ENCODE assay signal across 10 cellular contexts in genomic region chr11:67713892-67714479, GRCh38. TPM values are rescaled to one million over a fixed set of nuclear protein-coding genes. Genes with fewer than 3 reads are reported as not detected.
A peak's percentile ranks its signal among the peaks of the same experiment; 100 is the strongest.
DNase-seq lines count a peak whose midpoint lies in the region; ATAC-seq and TF ChIP-seq lines count a peak whose summit lies in the region.
"Not testable (repeated sequence)": the region's sequence is repeated elsewhere in the genome, so short reads cannot be mapped to it uniquely, and the experiment has no call there.
"Had no signal": no experiment of that assay in that cellular context is flagged by ENCODE, and none has a peak within 500 bp of the region (broad histone marks: within the 10 kb centered on the region; RNA-seq: fewer than 3 reads in every experiment).

No MANE protein-coding gene starts in this region.

- not testable (repeated sequence) for H3K9me3 Mint-ChIP-seq in activated naive CD8-positive, alpha-beta T cell treated with anti-CD3 and anti-CD28 coated beads, Interleukin-2, amount 50 U/mL, for 24 hours; natural killer cell

- TF ChIP-seq EP300 in transverse colon (IDR thresholded peaks at IDR 0.05; ENCODE audit: low read depth): not testable (repeated sequence)

- not testable (repeated sequence) for TF ChIP-seq POLR2A in transverse colon (IDR thresholded peaks at IDR 0.05)

- peaks cover 12% of the 10 kb centered on the region for H3K27me3 Mint-ChIP-seq in activated naive CD8-positive, alpha-beta T cell treated with anti-CD3 and anti-CD28 coated beads, Interleukin-2, amount 50 U/mL, for 24 hours
- H3K27me3 Mint-ChIP-seq in natural killer cell (ENCODE audit: low read depth in 2 of 2): peaks cover 10 to 22% of the 10 kb centered on the region in 2 donors

- H3K4me1 Mint-ChIP-seq in activated naive CD8-positive, alpha-beta T cell treated with anti-CD3 and anti-CD28 coated beads, Interleukin-2, amount 50 U/mL, for 24 hours; natural killer cell: not testable (repeated sequence)

- not testable (repeated sequence) for H3K27ac Mint-ChIP-seq in activated naive CD8-positive, alpha-beta T cell treated with anti-CD3 and anti-CD28 coated beads, Interleukin-2, amount 50 U/mL, for 24 hours; natural killer cell

- not testable (repeated sequence) for H3K4me3 Mint-ChIP-seq in activated naive CD8-positive, alpha-beta T cell treated with anti-CD3 and anti-CD28 coated beads, Interleukin-2, amount 50 U/mL, for 24 hours; natural killer cell

- H3K79me2 ChIP-seq in DND-41 (ENCODE audit: insufficient read depth, low read length): not testable (repeated sequence)

- intact Hi-C loops in natural killer cell (cut with micrococcal nuclease): loop anchor here (10.0 kb wide), 1 partner anchor 79 kb away; the partner anchor contains the start of gene TBX10
- intact Hi-C loops in transverse colon (cut with DNase I; ENCODE audit: low total_unique reads): not testable (repeated sequence)

- peaks cover 14% of the 10 kb centered on the region for H3K4me1 ChIP-seq in DND-41 (ENCODE audit: insufficient read depth, low read length)
- not testable (repeated sequence) for H3K4me1 ChIP-seq in RWPE2 (ENCODE audit: insufficient read depth, poor library complexity, severe bottlenecking); transverse colon

- peak overlapping the region; percentile 16; the same call in 1 of the 2 replicates for H3K4me2 ChIP-seq in DND-41 (ENCODE audit: insufficient read depth, low read length)

- not testable (repeated sequence) for H3K27me3 ChIP-seq in DND-41 (ENCODE audit: insufficient read depth, low read length, poor library complexity); RWPE2 (ENCODE audit: insufficient read depth, poor library complexity, severe bottlenecking)
- peaks cover 11% of the 10 kb centered on the region for H3K27me3 ChIP-seq in transverse colon

- TF ChIP-seq CTCF in DND-41 (IDR thresholded peaks at IDR 0.05; ENCODE audit: borderline replicate concordance, extremely low read depth, low read length, poor library complexity, severe bottlenecking): peak; percentile 45
- peak; percentile 15 for TF ChIP-seq CTCF in RWPE2 (IDR thresholded peaks at IDR 0.05; ENCODE audit: poor library complexity, severe bottlenecking)
- TF ChIP-seq CTCF in fibroblast of pulmonary artery (IDR thresholded peaks at IDR 0.05; ENCODE audit: low read length, missing control alignments): peak; percentile 11
- TF ChIP-seq CTCF in natural killer cell (IDR thresholded peaks at IDR 0.05): peak; percentile 34
- peak; percentile 33 to 48 (median 42) for TF ChIP-seq CTCF in transverse colon (IDR thresholded peaks at IDR 0.05)

- H3K36me3 ChIP-seq in DND-41 (ENCODE audit: insufficient read depth, low read length); RWPE2 (ENCODE audit: low read depth); transverse colon: not testable (repeated sequence)

- H2AFZ ChIP-seq in DND-41 (ENCODE audit: low read depth, low read length): peak overlapping the region; percentile 25

- in situ Hi-C loops in transverse colon (cut with MboI; ENCODE audit: low pct_ligation_motif_present in 1 of 4, low pct_unique_long_range_greater_than_20kb in 1 of 4, low sequenced_read_pairs in 3 of 4): not testable (repeated sequence)

- not testable (repeated sequence) for H3K4me3 ChIP-seq in DND-41 (ENCODE audit: low read depth in 1 of 2, low read length in 2 of 2); RWPE2 (ENCODE audit: severe bottlenecking); fibroblast of pulmonary artery (replicated peaks; ENCODE audit: low read depth, low read length); transverse colon

- not testable (repeated sequence) for H3K9ac ChIP-seq in DND-41 (ENCODE audit: low read depth, low read length)

- peak overlapping the region; percentile 68; the same call in 1 of the 2 replicates for H3K27ac ChIP-seq in DND-41 (ENCODE audit: low read length)
- H3K27ac ChIP-seq in RWPE2 (ENCODE audit: poor library complexity, severe bottlenecking); transverse colon: not testable (repeated sequence)

- 0% methylated on average over 1 of the region's 14 CpGs; no CpG with 5 or more reads in 1 of the 2 donors for WGBS in transverse colon (ENCODE audit: low coverage in 1 of 2), 2 donors

- ATAC-seq in DND-41 (ENCODE audit: insufficient read depth, low read depth); RWPE2 (ENCODE audit: low read depth); activated naive CD8-positive, alpha-beta T cell treated with anti-CD3 and anti-CD28 coated beads, Interleukin-2, amount 50 U/mL, for 24 hours; natural killer cell: not testable (repeated sequence)

- not testable (repeated sequence) for H3K36me3 Mint-ChIP-seq in activated naive CD8-positive, alpha-beta T cell treated with anti-CD3 and anti-CD28 coated beads, Interleukin-2, amount 50 U/mL, for 24 hours (ENCODE audit: low read depth); natural killer cell

- not testable (repeated sequence) for H3K9me3 ChIP-seq in DND-41 (ENCODE audit: insufficient read depth, low read length, severe bottlenecking); RWPE2 (ENCODE audit: severe bottlenecking); transverse colon

- DNase-seq in DND-41: peak; percentile 85
- DNase-seq in RWPE2 (ENCODE audit: low spot score); fibroblast of pulmonary artery (ENCODE audit: low read depth): not testable (repeated sequence)
- DNase-seq in activated CD8-positive, alpha-beta memory T cell treated with anti-CD3 and anti-CD28 coated beads for 24 hours: peak; percentile 77
- peak; percentile 44 for DNase-seq in activated naive CD8-positive, alpha-beta T cell treated with anti-CD3 and anti-CD28 coated beads, Interleukin-2, amount 50 U/mL, for 24 hours
- DNase-seq in natural killer cell: peak; percentile 49
- DNase-seq in stimulated activated CD4-positive, alpha-beta T cell treated with anti-CD3 and anti-CD28 coated beads, Interleukin-2, amount 100 ng/mL, for 48 hours: peak; percentile 28 to 42
- DNase-seq in transverse colon: peak; percentile 66

- H4K20me1 ChIP-seq in DND-41 (ENCODE audit: insufficient read depth, low read length): not testable (repeated sequence)

RNA-seq across cellular contexts. Expression of gene ALDH3B2, which starts 39.6 kb away (rescaled TPM):
- total RNA-seq in natural killer cell (not detected), transverse colon (10 to 100 TPM in 1 of 4 donors, not detected in 3; 13.8 TPM)
- total RNA-seq: GM23248, osteoblast had no signal
